Comparison of ENCODE assay signal across 12 cellular contexts in genomic region chr20:50041238-50041915, GRCh38. TPM values are rescaled to one million over a fixed set of nuclear protein-coding genes. Genes with fewer than 3 reads are reported as not detected.
DNase-seq lines count a peak whose midpoint lies in the region; ATAC-seq and TF ChIP-seq lines count a peak whose summit lies in the region.
"Had no signal": no experiment of that assay in that cellular context is flagged by ENCODE, and none has a peak within 500 bp of the region (broad histone marks: within the 10 kb centered on the region; RNA-seq: fewer than 3 reads in every experiment).

No MANE protein-coding gene starts in this region.

- H4K20me1 ChIP-seq in OCI-LY3 (ENCODE audit: insufficient read depth, low read length) = no peaks in the 10 kb centered on the region

- peak overlapping the region; percentile 73 for H3K9ac ChIP-seq in OCI-LY3 (ENCODE audit: low read length)
- H3K9ac ChIP-seq: parathyroid adenoma had no signal

- peak overlapping the region; percentile 72 for H3K4me3 ChIP-seq in OCI-LY3 (ENCODE audit: low read length)
- H3K4me3 ChIP-seq: upper lobe of right lung had no signal

- H3K9me3 Mint-ChIP-seq in mesothelial cell of epicardium = peaks cover 3% of the 10 kb centered on the region
- H3K9me3 Mint-ChIP-seq: central memory CD8-positive, alpha-beta T cell had no signal

- no peaks in the 10 kb centered on the region for H3K27me3 Mint-ChIP-seq in mesothelial cell of epicardium (ENCODE audit: low read depth)
- H3K27me3 Mint-ChIP-seq: central memory CD8-positive, alpha-beta T cell had no signal

- intact Hi-C loops in Right ventricle myocardium superior (cut with DNase I) = no loop called here

- peak overlapping the region; percentile 68 for H3K27ac Mint-ChIP-seq in mesothelial cell of epicardium

- no peaks in the 10 kb centered on the region for H3K36me3 ChIP-seq in OCI-LY3 (replicated peaks; ENCODE audit: low read depth, low read length)
- H3K36me3 ChIP-seq: upper lobe of right lung had no signal

- H3K4me3 Mint-ChIP-seq in mesothelial cell of epicardium = no peak overlapping the region
- H3K4me3 Mint-ChIP-seq: central memory CD8-positive, alpha-beta T cell had no signal

- H3K4me2 ChIP-seq in OCI-LY3 (ENCODE audit: low read length) = peak overlapping the region; percentile 73

- ATAC-seq in HG03108 (IDR thresholded peaks at IDR 0.05; ENCODE audit: unreplicated experiment) (no peak), Right ventricle myocardium superior (ENCODE audit: poor library complexity) (no peak), GM19035 (IDR thresholded peaks at IDR 0.05; ENCODE audit: unreplicated experiment) (no peak)
- ATAC-seq: upper lobe of right lung had no signal

- H3K79me2 ChIP-seq in OCI-LY3 (ENCODE audit: low read length) = no peaks in the 10 kb centered on the region
- H3K79me2 ChIP-seq: parathyroid adenoma had no signal

- no peaks in the 10 kb centered on the region for H3K9me3 ChIP-seq in OCI-LY3 (ENCODE audit: insufficient read depth, low read length)
- H3K9me3 ChIP-seq: upper lobe of right lung had no signal

- peaks cover 9% of the 10 kb centered on the region for H3K4me1 Mint-ChIP-seq in mesothelial cell of epicardium

- H2AFZ ChIP-seq in OCI-LY3 (ENCODE audit: low read depth, low read length) = peak overlapping the region; percentile 65
- H2AFZ ChIP-seq: parathyroid adenoma had no signal

- no peaks in the 10 kb centered on the region for H3K27me3 ChIP-seq in OCI-LY3 (ENCODE audit: low read depth, low read length)
- H3K27me3 ChIP-seq: upper lobe of right lung had no signal

- H3K36me3 Mint-ChIP-seq in mesothelial cell of epicardium = no peaks in the 10 kb centered on the region

- peak; percentile 64 for DNase-seq in CD1c-positive myeloid dendritic cell (ENCODE audit: extremely low spot score)
- DNase-seq in GM19240 (ENCODE audit: insufficient read length, low spot score) = peak; percentile 35
- no peak for DNase-seq in mesothelial cell of epicardium (ENCODE audit: low spot score in 2 of 2, unreplicated experiment in 2 of 2)
- DNase-seq in Right ventricle myocardium superior = no peak
- no peak for DNase-seq in midbrain (lab: John Stamatoyannopoulos, UW)
- DNase-seq: upper lobe of right lung had no signal

- H3K27ac ChIP-seq in OCI-LY3 (ENCODE audit: low read length) = peak overlapping the region; percentile 73
- H3K27ac ChIP-seq: C4-2B, parathyroid adenoma, upper lobe of right lung had no signal

- H3K4me1 ChIP-seq in OCI-LY3 (ENCODE audit: low read length) = peaks cover 25% of the 10 kb centered on the region
- H3K4me1 ChIP-seq: parathyroid adenoma had no signal

- no peak for TF ChIP-seq CTCF in OCI-LY3 (IDR thresholded peaks at IDR 0.05; ENCODE audit: low read depth, low read length)
- TF ChIP-seq CTCF in mesothelial cell of epicardium (IDR thresholded peaks at IDR 0.05; ENCODE audit: unreplicated experiment) = no peak

RNA-seq across cellular contexts. Expression of gene SNAI1, which starts 58.6 kb away (rescaled TPM):
- 8.5 to 9.7 TPM (median 8.9 TPM) in 3 replicates for total RNA-seq in mesothelial cell of epicardium
- total RNA-seq in Right ventricle myocardium superior = 0.81 TPM

Comparison
In these comparisons a context has a peak if more than half of its experiments do, and no peak if none do; other contexts are left out.
1. DNase-seq: peak in CD1c-positive myeloid dendritic cell (single experiment) and GM19240 (single experiment); none in mesothelial cell of epicardium (0 of 2), Right ventricle myocardium superior (single experiment) and midbrain (single experiment).